Comparison of ENCODE assay signal across 9 cellular contexts in genomic region chr1:205271277-205271676, GRCh38. TPM values are rescaled to one million over a fixed set of nuclear protein-coding genes. Genes with fewer than 3 reads are reported as not detected.
DNase-seq lines count a peak whose midpoint lies in the region; ATAC-seq and TF ChIP-seq lines count a peak whose summit lies in the region.
"Had no signal": no experiment of that assay in that cellular context is flagged by ENCODE, and none has a peak within 500 bp of the region (broad histone marks: within the 10 kb centered on the region; RNA-seq: fewer than 3 reads in every experiment).

No MANE protein-coding gene starts in this region.

- TF ChIP-seq CTCF in PC-9 (conservative IDR thresholded peaks at IDR 0.05) = 0 out of 2 replicates have a peak, but pooled peaks have one; percentile 12
- peak; percentile 29 for TF ChIP-seq CTCF in epithelial cell of proximal tubule (conservative IDR thresholded peaks at IDR 0.05; ENCODE audit: low read depth, low read length)
- TF ChIP-seq CTCF in neural progenitor cell (IDR thresholded peaks at IDR 0.05) = peak; percentile 20

- H3K4me1 ChIP-seq in BLaER1 treated with 17β-estradiol and CSF1 and Interleukin-3, amounts not matched to agents 10 nM and 100 nM = peaks cover 23 to 66% (median 41%) of the 10 kb centered on the region in 10 experiments
- peaks cover 5% of the 10 kb centered on the region for H3K4me1 ChIP-seq in PC-9 (replicated peaks; ENCODE audit: insufficient read depth)
- peaks cover 29% of the 10 kb centered on the region for H3K4me1 ChIP-seq in neural progenitor cell

- peaks cover 0 to 20% (median 0%) of the 10 kb centered on the region in 11 experiments; a peak in 7 of 22 replicates for H4K20me1 ChIP-seq in BLaER1 treated with 17β-estradiol and CSF1 and Interleukin-3, amounts not matched to agents 10 nM and 100 nM
- H4K20me1 ChIP-seq in PC-9 (ENCODE audit: insufficient read depth) (no peaks in the 10 kb centered on the region), neural progenitor cell (ENCODE audit: low read depth) (no peaks in the 10 kb centered on the region)

- no peaks in the 10 kb centered on the region for H3K9me3 ChIP-seq in BLaER1 treated with 17β-estradiol and CSF1 and Interleukin-3, amounts not matched to agents 10 nM and 100 nM (replicated peaks in 1 of 11)
- no peaks in the 10 kb centered on the region for H3K9me3 ChIP-seq in PC-9 (ENCODE audit: insufficient read depth, low read depth)
- no peaks in the 10 kb centered on the region for H3K9me3 ChIP-seq in neural progenitor cell (ENCODE audit: low read depth)

- H3K27me3 Mint-ChIP-seq in neural progenitor cell (ENCODE audit: insufficient read depth, low read depth) (peaks cover 14% of the 10 kb centered on the region), T-cell (no peaks in the 10 kb centered on the region)

- H3K27ac Mint-ChIP-seq in neural progenitor cell (peak overlapping the region; percentile 62), T-cell (no peak overlapping the region)

- CTCF ChIA-PET in PC-9 (lab: Charles Lee) = interaction anchor here (0.8 to 2.1 kb wide), 6 partner anchors 42 to 215 kb away, joined by 4 to 15 read pairs (median 4); no protein-coding TSS in a partner anchor
- CTCF ChIA-PET in T-cell (lab: Charles Lee) = interaction anchor here (0.5 to 8.4 kb wide), 4 partner anchors 19 to 54 kb away, joined by 3 to 249 read pairs (median 26); partner anchors contain the start of gene NUAK2 (in 1 of the 2)

- BruUV-seq in PC-9 (replicated peaks; lab: Mats Ljungman, UMichigan) = no TSS peak

- H3F3A ChIP-seq in PC-9 (ENCODE audit: insufficient read depth, low read depth) (no peaks in the 10 kb centered on the region), neural progenitor cell (ENCODE audit: low read depth) (peaks cover 34% of the 10 kb centered on the region)

- H3K36me3 Mint-ChIP-seq in neural progenitor cell (peaks cover 6% of the 10 kb centered on the region), T-cell (peaks cover 6% of the 10 kb centered on the region)
- H3K36me3 Mint-ChIP-seq: naive B cell had no signal

- H3K79me2 ChIP-seq in PC-9 (ENCODE audit: low read depth) (no peaks in the 10 kb centered on the region), neural progenitor cell (ENCODE audit: low read depth) (no peaks in the 10 kb centered on the region)

- H3K4me1 Mint-ChIP-seq in neural progenitor cell = peaks cover 49% of the 10 kb centered on the region
- peaks cover 27 to 30% (median 28%) of the 10 kb centered on the region in 3 donors for H3K4me1 Mint-ChIP-seq in T-cell

- H3K27me3 ChIP-seq in BLaER1 treated with 17β-estradiol and CSF1 and Interleukin-3, amounts not matched to agents 10 nM and 100 nM = peaks cover 0 to 12% (median 5%) of the 10 kb centered on the region in 11 experiments; a peak in 7 of 22 replicates
- H3K27me3 ChIP-seq in PC-9 (ENCODE audit: insufficient read depth, low read depth) (no peaks in the 10 kb centered on the region), neural progenitor cell (no peaks in the 10 kb centered on the region)

- POLR2A ChIA-PET in PC-9 (lab: Charles Lee; ENCODE audit: unreplicated experiment) (interaction anchor here (0.5 kb wide), 1 partner anchor 320 kb away, joined by 4 read pairs; no protein-coding TSS in a partner anchor), T-cell (lab: Charles Lee) (interaction anchor here in 1 of 2 donors (0.6 kb wide), 1 partner anchor 11 kb away, joined by 3 read pairs; no protein-coding TSS in a partner anchor)

- intact Hi-C loops in PC-9 (cut with micrococcal nuclease; ENCODE audit: unreplicated experiment) = no loop called here

- no peak overlapping the region for H3K4me3 ChIP-seq in BLaER1 treated with 17β-estradiol and CSF1 and Interleukin-3, amounts not matched to agents 10 nM and 100 nM
- H3K4me3 ChIP-seq in PC-9 = no peak overlapping the region
- no peak overlapping the region for H3K4me3 ChIP-seq in epithelial cell of proximal tubule (ENCODE audit: low read depth, low read length)
- H3K4me3 ChIP-seq in neural progenitor cell = no peak overlapping the region

- H3K4me3 Mint-ChIP-seq in neural progenitor cell (no peak overlapping the region), T-cell (no peak overlapping the region)
- H3K4me3 Mint-ChIP-seq: naive B cell had no signal

- H2AFZ ChIP-seq in PC-9 (no peak overlapping the region), neural progenitor cell (replicated peaks) (no peak overlapping the region)

- no peaks in the 10 kb centered on the region for H3K36me3 ChIP-seq in BLaER1 treated with 17β-estradiol and CSF1 and Interleukin-3, amounts not matched to agents 10 nM and 100 nM
- H3K36me3 ChIP-seq in PC-9 (ENCODE audit: low read depth) (no peaks in the 10 kb centered on the region), neural progenitor cell (no peaks in the 10 kb centered on the region)

- ATAC-seq in GM19455 (IDR thresholded peaks at IDR 0.05; ENCODE audit: unreplicated experiment) = no peak
- ATAC-seq in HG03039 (IDR thresholded peaks at IDR 0.05; ENCODE audit: unreplicated experiment) = no peak
- no peak for ATAC-seq in T-cell (replicated peaks in 1 of 4)

- no peaks in the 10 kb centered on the region for H3K9me2 ChIP-seq in PC-9 (ENCODE audit: insufficient read depth)

- H3K27ac ChIP-seq in BLaER1 treated with 17β-estradiol and CSF1 and Interleukin-3, amounts not matched to agents 10 nM and 100 nM = no peak overlapping the region
- H3K27ac ChIP-seq in PC-9 (no peak overlapping the region), neural progenitor cell (no peak overlapping the region)

- DNase-seq in PC-9 (no peak), epithelial cell of proximal tubule (ENCODE audit: low read depth) (no peak), neural progenitor cell (ENCODE audit: low spot score) (no peak), T-cell (no peak)
- DNase-seq in activated CD8-positive, alpha-beta memory T cell treated with anti-CD3 and anti-CD28 coated beads, Interleukin-2, amount 50 U/mL, for 48 hours = no peak
- DNase-seq: naive B cell had no signal

- no peak overlapping the region for H3K9ac ChIP-seq in BLaER1 treated with 17β-estradiol and CSF1 and Interleukin-3, amounts not matched to agents 10 nM and 100 nM
- no peak overlapping the region for H3K9ac ChIP-seq in neural progenitor cell

- peak overlapping the region in 8 of 11 experiments; percentile 11 to 93 (median 52); a peak in 12 of 22 replicates for H3K4me2 ChIP-seq in BLaER1 treated with 17β-estradiol and CSF1 and Interleukin-3, amounts not matched to agents 10 nM and 100 nM
- no peak overlapping the region for H3K4me2 ChIP-seq in PC-9
- no peak overlapping the region for H3K4me2 ChIP-seq in neural progenitor cell

- no peaks in the 10 kb centered on the region for H3K9me3 Mint-ChIP-seq in neural progenitor cell
- no peaks in the 10 kb centered on the region for H3K9me3 Mint-ChIP-seq in T-cell
- H3K9me3 Mint-ChIP-seq: naive B cell had no signal

RNA-seq across cellular contexts. Expression of gene TMCC2, which starts 43.5 kb away (rescaled TPM):
- total RNA-seq in PC-9 (2021) = 0.79 and 0.80 TPM in 2 replicates
- 4.4 and 5.0 TPM in 2 replicates for total RNA-seq in epithelial cell of proximal tubule
- total RNA-seq in neural progenitor cell (ENCODE audit: low replicate concordance) = 7.1 and 12.1 TPM in 2 replicates
- 1 to 10 TPM; 1.0 to 3.3 (median 1.8) TPM for total RNA-seq in T-cell

RNA-seq across cellular contexts. Expression of gene NUAK2, which starts 50.3 kb away (rescaled TPM):
- total RNA-seq in PC-9 (2021) = 3.8 and 3.9 TPM in 2 replicates
- 28.8 and 45.7 TPM in 2 replicates for total RNA-seq in epithelial cell of proximal tubule
- 29.4 and 56.2 TPM in 2 replicates for total RNA-seq in neural progenitor cell (ENCODE audit: low replicate concordance)
- total RNA-seq in T-cell = 10 to 100 TPM; 15.0 to 38.7 (median 32.7) TPM

RNA-seq across cellular contexts. Expression of gene DSTYK, which starts 59.8 kb away (rescaled TPM):
- 8.1 and 10.5 TPM in 2 replicates for total RNA-seq in PC-9 (2021)
- total RNA-seq in epithelial cell of proximal tubule = 5.8 and 6.4 TPM in 2 replicates
- total RNA-seq in neural progenitor cell (ENCODE audit: low replicate concordance) = 12.1 and 13.0 TPM in 2 replicates
- total RNA-seq in T-cell = 10 to 100 TPM; 13.8 to 15.7 (median 14.7) TPM

Comparison
In these comparisons a context has a peak if more than half of its experiments do, and no peak if none do; other contexts are left out.
1. H3K4me2 ChIP-seq: peak in BLaER1 treated with 17β-estradiol and CSF1 and Interleukin-3, amounts not matched to agents 10 nM and 100 nM (8 of 11); none in PC-9 (single experiment) and neural progenitor cell (single experiment).
2. Peak in every context shown above with its lines, with median percentiles within 50 percentile points of each other: CTCF ChIP-seq.